In genomic region chr14:105761842-105762241, GRCh38 we compare ENCODE assay signal across 1 cellular context.
TF ChIP-seq lines count a peak whose summit lies in the region.

No MANE protein-coding gene starts in this region.

TF ChIP-seq in GM12878, 131 proteins besides CTCF, POLR2A, EP300 and RAD21 (continued from another document):
- TF ChIP-seq ZNF592 (IDR thresholded peaks at IDR 0.05): no peak
- TF ChIP-seq SRF (IDR thresholded peaks at IDR 0.05; ENCODE audit: low read depth in 2 of 2, low read length in 2 of 2): no peak
- 0 out of 2 replicates have a peak, but pooled peaks have one; percentile 25 for TF ChIP-seq NBN (IDR thresholded peaks at IDR 0.05)
- no peak for TF ChIP-seq NRF1 (conservative IDR thresholded peaks at IDR 0.05; ENCODE audit: low read depth, low read length)
- no peak for TF ChIP-seq MYC (IDR thresholded peaks at IDR 0.05; ENCODE audit: insufficient read depth, insufficient read length, insufficient replicate concordance, low read length, severe bottlenecking)
- no peak for TF ChIP-seq KDM1A (IDR thresholded peaks at IDR 0.05; ENCODE audit: borderline replicate concordance)
- TF ChIP-seq BCL3 (IDR thresholded peaks at IDR 0.05; ENCODE audit: borderline replicate concordance, insufficient read depth, low read depth, low read length, poor library complexity, severe bottlenecking): peak; percentile 17
- TF ChIP-seq CREB1 (IDR thresholded peaks at IDR 0.05; ENCODE audit: low read depth): no peak
